Comparison of ENCODE assay signal across 1 cellular context in genomic region chr4:40576651-40577480, GRCh38.
TF ChIP-seq lines count a peak whose summit lies in the region.

No MANE protein-coding gene starts in this region.

TF ChIP-seq in K562, 482 proteins besides CTCF, POLR2A, EP300 and RAD21 (continued from another document and continues in another):
- TF ChIP-seq ZMIZ1 (IDR thresholded peaks at IDR 0.05; ENCODE audit: low read depth in 2 of 2, low read length in 2 of 2) (no peak), CREM (IDR thresholded peaks at IDR 0.05; ENCODE audit: low read depth) (peak; percentile 30; the same call in 1 of the 2 replicates), SRF (CRISPR knock-in tag; IDR thresholded peaks at IDR 0.05) (no peak), BHLHE40 (IDR thresholded peaks at IDR 0.05; ENCODE audit: low read length) (peak; percentile 90), JUND (IDR thresholded peaks at IDR 0.05; ENCODE audit: borderline replicate concordance, low read depth, low read length) (peak; percentile 53; the same call in 1 of the 2 replicates), JUND (tag; IDR thresholded peaks at IDR 0.05; ENCODE audit: borderline replicate concordance, low read depth, low read length) (peak; percentile 56; the same call in 1 of the 3 replicates), ZFP1 (CRISPR knock-in tag; IDR thresholded peaks at IDR 0.05) (no peak), ZNF146 (CRISPR knock-in tag; IDR thresholded peaks at IDR 0.05; ENCODE audit: unreplicated experiment) (no peak), JUN (IDR thresholded peaks at IDR 0.05; ENCODE audit: borderline replicate concordance, low read depth, low read length) (0 out of 2 replicates have a peak, but pooled peaks have one; percentile 16), JUN (CRISPR knock-in tag; IDR thresholded peaks at IDR 0.05; ENCODE audit: borderline replicate concordance) (no peak), ATF7 (IDR thresholded peaks at IDR 0.05) (peak; percentile 56; the same call in 1 of the 2 replicates), THAP12 (CRISPR knock-in tag; IDR thresholded peaks at IDR 0.05) (no peak), ZNF431 (CRISPR knock-in tag; IDR thresholded peaks at IDR 0.05) (no peak), FOXJ3 (CRISPR knock-in tag; IDR thresholded peaks at IDR 0.05) (peak; percentile 94), THAP7 (CRISPR knock-in tag; IDR thresholded peaks at IDR 0.05) (no peak), RB1 (IDR thresholded peaks at IDR 0.05; ENCODE audit: low read depth) (no peak), ZSCAN32 (CRISPR knock-in tag; IDR thresholded peaks at IDR 0.05) (no peak), ZNF696 (CRISPR knock-in tag; conservative IDR thresholded peaks at IDR 0.05) (no peak), KLF1 (tag; IDR thresholded peaks at IDR 0.05) (no peak), FOXA3 (CRISPR knock-in tag; conservative IDR thresholded peaks at IDR 0.05 in 1 of 2, IDR thresholded peaks at IDR 0.05 in 1 of 2) (no peak), ZNF395 (CRISPR knock-in tag; IDR thresholded peaks at IDR 0.05) (0 out of 2 replicates have a peak, but pooled peaks have one; percentile 24), FIP1L1 (IDR thresholded peaks at IDR 0.05; ENCODE audit: low read depth, low read length, poor library complexity, severe bottlenecking) (no peak), ARID3B (CRISPR knock-in tag; IDR thresholded peaks at IDR 0.05; ENCODE audit: borderline replicate concordance) (no peak), EZH2 (IDR thresholded peaks at IDR 0.05; ENCODE audit: borderline replicate concordance, low read depth, low read length) (no peak), NRF1 (conservative IDR thresholded peaks at IDR 0.05 in 1 of 2, IDR thresholded peaks at IDR 0.05 in 1 of 2) (peak; percentile 43 to 62; a peak in 3 of 4 replicates), SMARCA5 (IDR thresholded peaks at IDR 0.05) (peak; percentile 80; the same call in 1 of the 2 replicates), CTCFL (IDR thresholded peaks at IDR 0.05; ENCODE audit: borderline replicate concordance, insufficient read depth, low read depth, low read length, poor library complexity, severe bottlenecking) (no peak), MYC (IDR thresholded peaks at IDR 0.05; ENCODE audit: low read depth, low read length) (peak; percentile 42; the same call in 1 of the 2 replicates), MYC (CRISPR knock-in tag; IDR thresholded peaks at IDR 0.05; ENCODE audit: borderline replicate concordance, low read depth) (no peak), RAD51 (IDR thresholded peaks at IDR 0.05; ENCODE audit: borderline replicate concordance, low read depth) (peak; percentile 78), PURB (CRISPR knock-in tag; IDR thresholded peaks at IDR 0.05; ENCODE audit: low read depth) (no peak), RBM15 (IDR thresholded peaks at IDR 0.05; ENCODE audit: insufficient read depth, low read length) (no peak), NFE2 (IDR thresholded peaks at IDR 0.05; ENCODE audit: low read depth) (peak; percentile 68), ASH1L (IDR thresholded peaks at IDR 0.05; ENCODE audit: borderline replicate concordance, low read depth, partially characterized antibody) (no peak), PTRF (tag; IDR thresholded peaks at IDR 0.05) (no peak), SPI1 (IDR thresholded peaks at IDR 0.05; ENCODE audit: borderline replicate concordance, low read depth, low read length) (peak; percentile 96), ETV1 (tag; conservative IDR thresholded peaks at IDR 0.05; ENCODE audit: low read depth) (no peak)
